Comparison of ENCODE assay signal across 1 cellular context in the genomic region with DNA sequence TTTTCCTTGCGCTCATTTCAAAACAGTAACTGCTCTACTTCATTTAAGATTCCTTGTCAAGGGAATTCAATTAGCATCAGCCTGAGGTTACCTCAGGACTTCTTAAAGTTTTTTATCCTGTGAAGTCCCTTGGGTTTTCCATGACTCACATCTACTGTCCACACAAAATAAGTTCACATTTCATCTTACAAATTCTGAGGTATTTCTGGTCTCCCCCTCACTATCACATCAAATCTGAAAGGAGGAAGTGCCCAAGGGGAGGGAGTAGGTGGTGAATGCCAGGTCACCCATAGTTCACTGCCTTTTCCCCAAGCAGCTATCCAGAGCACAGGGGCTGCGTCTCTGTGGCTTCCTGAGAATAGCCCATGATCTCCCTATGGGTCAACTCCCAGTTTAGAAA.
TF ChIP-seq lines count a peak whose summit lies in the region.

No MANE protein-coding gene starts in this region.

TF ChIP-seq in HCT116, 20 proteins besides CTCF, POLR2A, EP300 and RAD21 (continued from another document):
- no peak for TF ChIP-seq ZFX (IDR thresholded peaks at IDR 0.05)
